11 cellular contexts compared by ENCODE assay signal in genomic region chr17:27546624-27547300, GRCh38.
A peak's percentile ranks its signal among the peaks of the same experiment; 100 is the strongest.
DNase-seq lines count a peak whose midpoint lies in the region; ATAC-seq and TF ChIP-seq lines count a peak whose summit lies in the region.
"Had no signal": no experiment of that assay in that cellular context is flagged by ENCODE, and none has a peak within 500 bp of the region (broad histone marks: within the 10 kb centered on the region; RNA-seq: fewer than 3 reads in every experiment).

No MANE protein-coding gene starts in this region.

- peaks cover 19% of the 10 kb centered on the region for H3K36me3 Mint-ChIP-seq in T-helper 1 cell treated with Interleukin-12 subunit alpha and Interleukin-12 subunit beta and Interleukin-4 antibody, amounts not matched to agents 30 μg/mL and 1 μg/mL, for 36 hours (ENCODE audit: low read depth)
- peaks cover 5% of the 10 kb centered on the region for H3K36me3 Mint-ChIP-seq in activated naive CD8-positive, alpha-beta T cell treated with anti-CD3 and anti-CD28 coated beads, Interleukin-2, amount 10 ng/mL, durations not matched to agents 7 days and 5 days

- H3K4me2 ChIP-seq in smooth muscle cell = peak overlapping the region; percentile 57
- H3K4me2 ChIP-seq: PC-9 had no signal

- no peak for TF ChIP-seq CTCF in smooth muscle cell (IDR thresholded peaks at IDR 0.05; ENCODE audit: borderline replicate concordance, insufficient read depth, poor library complexity, severe bottlenecking)

- peak overlapping the region; percentile 94 for H3K27ac Mint-ChIP-seq in T-helper 1 cell treated with Interleukin-12 subunit alpha and Interleukin-12 subunit beta and Interleukin-4 antibody, amounts not matched to agents 30 μg/mL and 1 μg/mL, for 36 hours
- H3K27ac Mint-ChIP-seq in activated naive CD8-positive, alpha-beta T cell treated with anti-CD3 and anti-CD28 coated beads, Interleukin-2, amount 10 ng/mL, durations not matched to agents 7 days and 5 days = peak overlapping the region; percentile 91

- H3K4me3 Mint-ChIP-seq in T-helper 1 cell treated with Interleukin-12 subunit alpha and Interleukin-12 subunit beta and Interleukin-4 antibody, amounts not matched to agents 30 μg/mL and 1 μg/mL, for 36 hours = peak overlapping the region; percentile 72
- H3K4me3 Mint-ChIP-seq in activated naive CD8-positive, alpha-beta T cell treated with anti-CD3 and anti-CD28 coated beads, Interleukin-2, amount 10 ng/mL, durations not matched to agents 7 days and 5 days = peak overlapping the region; percentile 77

- H3K36me3 ChIP-seq in smooth muscle cell (ENCODE audit: low read depth) = no peaks in the 10 kb centered on the region

- no peaks in the 10 kb centered on the region for H3K27me3 ChIP-seq in smooth muscle cell (ENCODE audit: low read depth)

- H3K27me3 Mint-ChIP-seq in T-helper 1 cell treated with Interleukin-12 subunit alpha and Interleukin-12 subunit beta and Interleukin-4 antibody, amounts not matched to agents 30 μg/mL and 1 μg/mL, for 36 hours (ENCODE audit: low read depth) = no peaks in the 10 kb centered on the region
- no peaks in the 10 kb centered on the region for H3K27me3 Mint-ChIP-seq in activated naive CD8-positive, alpha-beta T cell treated with anti-CD3 and anti-CD28 coated beads, Interleukin-2, amount 10 ng/mL, durations not matched to agents 7 days and 5 days

- peaks cover 100% of the 10 kb centered on the region for H4K20me1 ChIP-seq in smooth muscle cell (ENCODE audit: low read depth)

- peak overlapping the region; percentile 68 for H3K27ac ChIP-seq in smooth muscle cell (ENCODE audit: low read depth)
- H3K27ac ChIP-seq: PC-9 had no signal

- peaks cover 100% of the 10 kb centered on the region for H3K79me2 ChIP-seq in smooth muscle cell (ENCODE audit: low read depth)

- H3K4me1 Mint-ChIP-seq in T-helper 1 cell treated with Interleukin-12 subunit alpha and Interleukin-12 subunit beta and Interleukin-4 antibody, amounts not matched to agents 30 μg/mL and 1 μg/mL, for 36 hours (ENCODE audit: low read depth) = peaks cover 65% of the 10 kb centered on the region
- H3K4me1 Mint-ChIP-seq in activated naive CD8-positive, alpha-beta T cell treated with anti-CD3 and anti-CD28 coated beads, Interleukin-2, amount 10 ng/mL, durations not matched to agents 7 days and 5 days = peaks cover 57% of the 10 kb centered on the region

- H2AFZ ChIP-seq in smooth muscle cell (ENCODE audit: low read depth) = no peak overlapping the region
- H2AFZ ChIP-seq: PC-9 had no signal

- H3F3A ChIP-seq in smooth muscle cell (ENCODE audit: low read depth) = peaks cover 8% of the 10 kb centered on the region

- peak; percentile 24 for ATAC-seq in HG02678 (IDR thresholded peaks at IDR 0.05; ENCODE audit: unreplicated experiment)
- ATAC-seq in activated naive CD8-positive, alpha-beta T cell treated with anti-CD3 and anti-CD28 coated beads, Interleukin-2, amount 10 ng/mL, durations not matched to agents 7 days and 5 days (ENCODE audit: low read depth) = no peak
- ATAC-seq in HG02763 (IDR thresholded peaks at IDR 0.05; ENCODE audit: unreplicated experiment) = no peak

- H3K9me3 ChIP-seq in smooth muscle cell (replicated peaks; ENCODE audit: low read depth) = no peaks in the 10 kb centered on the region

- H3K9ac ChIP-seq in smooth muscle cell (ENCODE audit: low read depth) = no peak overlapping the region

- WGBS in smooth muscle cell (ENCODE audit: low lambda C conversion rate) = 79% methylated on average over 7 of the region's 7 CpGs

- POLR2A ChIA-PET in activated naive CD8-positive, alpha-beta T cell treated with anti-CD3 and anti-CD28 coated beads, Interleukin-2, amount 10 ng/mL, durations not matched to agents 7 days and 5 days (lab: Charles Lee) = interaction anchor here (0.5 to 3.6 kb wide), 4 partner anchors 12 to 90 kb away, joined by 3 to 23 read pairs (median 8); partner anchors contain the start of gene KSR1

- DNase-seq in T-helper 1 cell = no peak
- DNase-seq in activated naive CD8-positive, alpha-beta T cell treated with anti-CD3 and anti-CD28 coated beads, Interleukin-2, amount 10 ng/mL, durations not matched to agents 7 days and 5 days = no peak
- DNase-seq in smooth muscle cell (lab: John Stamatoyannopoulos, UW; ENCODE audit: unreplicated experiment) = no peak
- no peak for DNase-seq in NCI-H446 (lab: John Stamatoyannopoulos, UW)
- DNase-seq in DMS153 treated with DMSO at 0.1 percent for 48 hours (lab: John Stamatoyannopoulos, UW; ENCODE audit: unreplicated experiment) = no peak
- DNase-seq: occipital lobe, PC-9 had no signal

- peaks cover 19% of the 10 kb centered on the region for H3K4me1 ChIP-seq in smooth muscle cell (ENCODE audit: low read depth)

- no peaks in the 10 kb centered on the region for H3K9me3 Mint-ChIP-seq in T-helper 1 cell treated with Interleukin-12 subunit alpha and Interleukin-12 subunit beta and Interleukin-4 antibody, amounts not matched to agents 30 μg/mL and 1 μg/mL, for 36 hours
- no peaks in the 10 kb centered on the region for H3K9me3 Mint-ChIP-seq in activated naive CD8-positive, alpha-beta T cell treated with anti-CD3 and anti-CD28 coated beads, Interleukin-2, amount 10 ng/mL, durations not matched to agents 7 days and 5 days

- no peak overlapping the region for H3K4me3 ChIP-seq in smooth muscle cell
- H3K4me3 ChIP-seq: coronary artery, PC-9 had no signal
